Comparison of ENCODE assay signal across 19 cellular contexts in genomic region chr15:101487060-101487459, GRCh38. TPM values are rescaled to one million over a fixed set of nuclear protein-coding genes. Genes with fewer than 3 reads are reported as not detected.
A peak's percentile ranks its signal among the peaks of the same experiment; 100 is the strongest.
DNase-seq lines count a peak whose midpoint lies in the region; ATAC-seq, FAIRE-seq and TF ChIP-seq lines count a peak whose summit lies in the region.
"Had no signal": no experiment of that assay in that cellular context is flagged by ENCODE, and none has a peak within 500 bp of the region (broad histone marks: within the 10 kb centered on the region; RNA-seq: fewer than 3 reads in every experiment).

No MANE protein-coding gene starts in this region.

- no peak overlapping the region for H3K27ac ChIP-seq in coronary artery
- peak overlapping the region; percentile 25 to 90 for H3K27ac ChIP-seq in liver (ENCODE audit: low read depth in 1 of 2, low read length in 2 of 2)
- H3K27ac ChIP-seq in smooth muscle cell (ENCODE audit: low read depth): no peak overlapping the region
- H3K27ac ChIP-seq: BLaER1 treated with 17β-estradiol and CSF1 and Interleukin-3, amounts not matched to agents 10 nM and 100 nM; GM23248; RWPE1 had no signal

- H3K27me3 ChIP-seq in liver (ENCODE audit: control insufficient read depth in 4 of 4, insufficient read depth in 4 of 4, low read length in 3 of 4) (no peaks in the 10 kb centered on the region), smooth muscle cell (ENCODE audit: low read depth) (peaks cover 9% of the 10 kb centered on the region)

- H2AFZ ChIP-seq in smooth muscle cell (ENCODE audit: low read depth): no peak overlapping the region
- H2AFZ ChIP-seq: GM23248 had no signal

- TF ChIP-seq CTCF in D721Med (IDR thresholded peaks at IDR 0.05; ENCODE audit: insufficient read depth, missing control alignments) (no peak), coronary artery (IDR thresholded peaks at IDR 0.05) (no peak), liver (IDR thresholded peaks at IDR 0.05; ENCODE audit: low read depth, low read length, missing input control) (no peak), smooth muscle cell (IDR thresholded peaks at IDR 0.05; ENCODE audit: borderline replicate concordance, insufficient read depth, poor library complexity, severe bottlenecking) (no peak)

- H3K36me3 ChIP-seq in liver (ENCODE audit: control insufficient read depth in 4 of 4, insufficient read depth in 3 of 4, low read depth in 1 of 4, low read length in 3 of 4): peaks cover 2 to 12% (median 3%) of the 10 kb centered on the region in 4 donors
- H3K36me3 ChIP-seq in smooth muscle cell (ENCODE audit: low read depth): no peaks in the 10 kb centered on the region
- H3K36me3 ChIP-seq: BLaER1 treated with 17β-estradiol and CSF1 and Interleukin-3, amounts not matched to agents 10 nM and 100 nM; HAP-1 had no signal

- no peaks in the 10 kb centered on the region for H3K79me2 ChIP-seq in smooth muscle cell (ENCODE audit: low read depth)

- peak; percentile 13 for DNase-seq in D721Med (ENCODE audit: insufficient read length, low spot score)
- DNase-seq in coronary artery (ENCODE audit: low spot score): peak; percentile 53
- no peak for DNase-seq in smooth muscle cell (lab: John Stamatoyannopoulos, UW; ENCODE audit: unreplicated experiment)
- no peak for DNase-seq in HuH-7 (ENCODE audit: low spot score)
- DNase-seq in mesenteric fat pad (ENCODE audit: low spot score): no peak
- DNase-seq: CD8-positive, alpha-beta T cell; DMS79 treated with DMSO at 0.1 percent for 48 hours; GM23248; NCI-H1105 treated with DMSO at 0.1 percent for 48 hours; NCI-H1694 treated with DMSO at 0.1 percent for 48 hours; NCI-H510A; NCI-H748 treated with DMSO at 0.1 percent for 48 hours had no signal

- H3K9ac ChIP-seq in liver (ENCODE audit: low read depth in 1 of 2, low read length in 2 of 2): peak overlapping the region in 1 of 2 donors; percentile 98
- no peak overlapping the region for H3K9ac ChIP-seq in smooth muscle cell (ENCODE audit: low read depth)
- H3K9ac ChIP-seq: BLaER1 treated with 17β-estradiol and CSF1 and Interleukin-3, amounts not matched to agents 10 nM and 100 nM; GM23248 had no signal

- peak overlapping the region; percentile 29 for H3K4me2 ChIP-seq in smooth muscle cell

- no peaks in the 10 kb centered on the region for H3K9me3 ChIP-seq in liver (ENCODE audit: control insufficient read depth in 4 of 4, low read length in 3 of 4)
- H3K9me3 ChIP-seq in smooth muscle cell (replicated peaks; ENCODE audit: low read depth): no peaks in the 10 kb centered on the region
- H3K9me3 ChIP-seq: BLaER1 treated with 17β-estradiol and CSF1 and Interleukin-3, amounts not matched to agents 10 nM and 100 nM; HAP-1 had no signal

- peaks cover 5% of the 10 kb centered on the region for H3F3A ChIP-seq in smooth muscle cell (ENCODE audit: low read depth)

- FAIRE-seq in D721Med (lab: Jason Lieb, UNC): no peak
- FAIRE-seq: K562 had no signal

- no peak for TF ChIP-seq RAD21 in liver (IDR thresholded peaks at IDR 0.05)

- H4K20me1 ChIP-seq in smooth muscle cell (ENCODE audit: low read depth): no peaks in the 10 kb centered on the region

- peaks cover 2 to 25% (median 12%) of the 10 kb centered on the region in 4 donors for H3K4me1 ChIP-seq in liver (ENCODE audit: control insufficient read depth in 4 of 4, insufficient read depth in 4 of 4, low read length in 3 of 4)
- peaks cover 7% of the 10 kb centered on the region for H3K4me1 ChIP-seq in smooth muscle cell (ENCODE audit: low read depth)

- H3K4me3 ChIP-seq in coronary artery (no peak overlapping the region), liver (ENCODE audit: low read depth in 1 of 3, low read length in 3 of 3) (peak overlapping the region; percentile 27 to 84 (median 84)), smooth muscle cell (no peak overlapping the region)
- H3K4me3 ChIP-seq: BLaER1 treated with 17β-estradiol and CSF1 and Interleukin-3, amounts not matched to agents 10 nM and 100 nM; GM23248; HAP-1; K562 had no signal

- WGBS in liver: 87% methylated on average over 10 of the region's 10 CpGs
- WGBS in smooth muscle cell (ENCODE audit: low lambda C conversion rate): 70% methylated on average over 10 of the region's 10 CpGs

- ATAC-seq in HG02885 (IDR thresholded peaks at IDR 0.05; ENCODE audit: poor library complexity, unreplicated experiment): no peak
- no peak for ATAC-seq in GM18511 (IDR thresholded peaks at IDR 0.05; ENCODE audit: unreplicated experiment)
- ATAC-seq: CD8-positive, alpha-beta T cell; K562 had no signal

TF ChIP-seq in liver, 16 proteins besides CTCF, POLR2A, EP300 and RAD21:
- peak; percentile 2 for TF ChIP-seq REST (IDR thresholded peaks at IDR 0.05)
- no peak for TF ChIP-seq TAF1 (conservative IDR thresholded peaks at IDR 0.05)
- TF ChIP-seq JUND (IDR thresholded peaks at IDR 0.05): no peak
- TF ChIP-seq MAX (IDR thresholded peaks at IDR 0.05): no peak

RNA-seq across cellular contexts. Expression of gene PCSK6, which starts 2.4 kb away (rescaled TPM):
- 100 to 1,000 TPM; 124 to 398 TPM for total RNA-seq in liver
- polyA plus RNA-seq in liver: 100 to 1,000 TPM in 1 of 2 donors, 10 to 100 TPM in 1; 94.8 to 212 TPM
- 17.5 and 21.2 TPM in 2 replicates for total RNA-seq in smooth muscle cell
- 17.4 and 17.5 TPM in 2 replicates for polyA plus RNA-seq in smooth muscle cell
- total RNA-seq in mesenteric fat pad: 16.9 TPM
- total RNA-seq: GM23248 had no signal

Comparison
In these comparisons a context has a peak if more than half of its experiments do, and no peak if none do; other contexts are left out.
1. DNase-seq: peak in D721Med (single experiment) and coronary artery (single experiment); none in smooth muscle cell (single experiment), HuH-7 (single experiment) and mesenteric fat pad (single experiment).
2. H3K27ac ChIP-seq: peak in liver (2 of 2); none in coronary artery (0 of 2) and smooth muscle cell (single experiment).
3. H3K4me3 ChIP-seq: peak in liver (3 of 3); none in coronary artery (single experiment) and smooth muscle cell (single experiment).